ENCODE assay signal across 20 cellular contexts in the genomic region with DNA sequence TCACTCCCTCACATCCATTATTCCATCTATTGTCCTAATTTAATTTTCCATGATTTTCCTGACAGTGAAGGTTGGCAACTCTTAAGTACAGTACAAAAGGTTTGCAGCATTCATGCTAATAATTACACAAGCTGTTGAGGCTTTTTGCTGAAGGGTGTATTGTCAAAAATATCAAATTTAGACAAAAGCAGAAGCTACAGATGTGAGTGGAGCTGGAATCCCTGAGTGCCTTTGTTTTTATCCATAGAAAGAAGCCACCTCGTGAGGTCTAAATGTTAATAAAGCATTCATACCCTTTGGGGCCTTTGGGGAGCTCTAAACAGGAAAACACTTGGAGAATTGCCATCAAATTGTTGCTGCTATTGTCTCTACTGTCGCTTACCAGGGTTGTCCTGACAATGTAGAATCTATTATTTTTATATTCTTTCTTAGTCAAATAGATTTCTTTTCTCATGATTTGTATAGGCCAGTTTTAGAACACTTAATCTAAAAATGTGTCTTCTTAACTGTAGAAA.
"Had no signal": no experiment of that assay in that cellular context is flagged by ENCODE, and none has a peak within 500 bp of the region (broad histone marks: within the 10 kb centered on the region; RNA-seq: fewer than 3 reads in every experiment).

No MANE protein-coding gene starts in this region.

- H3K4me1 ChIP-seq: gastroesophageal sphincter, parathyroid adenoma, upper lobe of left lung had no signal

- DNase-seq: activated gamma-delta T cell treated with Interleukin-2 at 50 U/mL for 16 hours; activated T-cell treated with anti-CD3 and anti-CD28 coated beads, Interleukin-2, amount 50 U/mL, for 1 hour; aorta; dorsolateral prefrontal cortex; head of caudate nucleus; nucleus accumbens; right cardiac atrium; stimulated activated CD4-positive, alpha-beta T cell treated with anti-CD3 and anti-CD28 coated beads, Interleukin-4, amount 100 ng/mL, for 24 hours; stimulated activated naive CD4-positive, alpha-beta T cell treated with Interleukin-2 at 50 U/mL for 16 hours; T-helper 9 cell; upper lobe of left lung had no signal

- H3K4me1 Mint-ChIP-seq: activated naive CD4-positive, alpha-beta T cell treated with anti-CD3 and anti-CD28 coated beads, Interleukin-2, amount 50 U/mL, for 24 hours; memory B cell; nephron had no signal

- H3K4me3 Mint-ChIP-seq: activated naive CD4-positive, alpha-beta T cell treated with anti-CD3 and anti-CD28 coated beads, Interleukin-2, amount 50 U/mL, for 24 hours; brain; memory B cell; nephron; WTC11 had no signal

- H3K9me3 ChIP-seq: gastroesophageal sphincter, thoracic aorta, upper lobe of left lung had no signal

- H3K4me3 ChIP-seq: dorsolateral prefrontal cortex, gastroesophageal sphincter, thoracic aorta, upper lobe of left lung had no signal

- H3K27ac ChIP-seq: dorsolateral prefrontal cortex, epithelial cell of prostate, gastroesophageal sphincter, parathyroid adenoma, thoracic aorta, upper lobe of left lung had no signal

- ATAC-seq: gastroesophageal sphincter, right cardiac atrium, WTC11 had no signal

- H2AFZ ChIP-seq: parathyroid adenoma had no signal

- H3K9me3 Mint-ChIP-seq: brain had no signal

- H3K27me3 Mint-ChIP-seq: activated naive CD4-positive, alpha-beta T cell treated with anti-CD3 and anti-CD28 coated beads, Interleukin-2, amount 50 U/mL, for 24 hours; brain; memory B cell had no signal

- H3K27me3 ChIP-seq: dorsolateral prefrontal cortex, gastroesophageal sphincter, upper lobe of left lung had no signal

- H3K36me3 ChIP-seq: gastroesophageal sphincter, thoracic aorta, upper lobe of left lung had no signal

- H3K79me2 ChIP-seq: parathyroid adenoma had no signal

- H3K36me3 Mint-ChIP-seq: activated naive CD4-positive, alpha-beta T cell treated with anti-CD3 and anti-CD28 coated beads, Interleukin-2, amount 50 U/mL, for 24 hours; brain; memory B cell had no signal

- H3K27ac Mint-ChIP-seq: activated naive CD4-positive, alpha-beta T cell treated with anti-CD3 and anti-CD28 coated beads, Interleukin-2, amount 50 U/mL, for 24 hours; brain; memory B cell; nephron; WTC11 had no signal
